ENCODE assay signal across 16 cellular contexts in genomic region chr1:231264642-231265041, GRCh38. TPM values are rescaled to one million over a fixed set of nuclear protein-coding genes. Genes with fewer than 3 reads are reported as not detected.
DNase-seq lines count a peak whose midpoint lies in the region; ATAC-seq and TF ChIP-seq lines count a peak whose summit lies in the region.
"Had no signal": no experiment of that assay in that cellular context is flagged by ENCODE, and none has a peak within 500 bp of the region (broad histone marks: within the 10 kb centered on the region; RNA-seq: fewer than 3 reads in every experiment).

No MANE protein-coding gene starts in this region.

- TF ChIP-seq CTCF in left lung (IDR thresholded peaks at IDR 0.05): no peak
- no peak for TF ChIP-seq CTCF in thyroid gland (IDR thresholded peaks at IDR 0.05)

- H3K27ac Mint-ChIP-seq in activated T-cell treated with anti-CD3 and anti-CD28 coated beads, Interleukin-2, amount 50 U/mL, for 72 hours: peak overlapping the region; percentile 70

- H3K9me3 ChIP-seq in left lung (no peaks in the 10 kb centered on the region), thyroid gland (no peaks in the 10 kb centered on the region)
- H3K9me3 ChIP-seq: Caco-2 had no signal

- H3K27me3 Mint-ChIP-seq in activated T-cell treated with anti-CD3 and anti-CD28 coated beads, Interleukin-2, amount 50 U/mL, for 72 hours (ENCODE audit: low read depth): no peaks in the 10 kb centered on the region
- no peaks in the 10 kb centered on the region for H3K27me3 Mint-ChIP-seq in activated T-cell treated with anti-CD3 and anti-CD28 coated beads, Interleukin-2, amount 50 U/mL, for 4 hours (ENCODE audit: low read depth)
- H3K27me3 Mint-ChIP-seq: CD8-positive, alpha-beta memory T cell had no signal

- no peaks in the 10 kb centered on the region for H3K27me3 ChIP-seq in left lung
- H3K27me3 ChIP-seq in thyroid gland: no peaks in the 10 kb centered on the region
- H3K27me3 ChIP-seq: BLaER1 had no signal

- TF ChIP-seq POLR2A in thyroid gland (IDR thresholded peaks at IDR 0.05): no peak

- peaks cover 12 to 21% of the 10 kb centered on the region in 2 donors for H3K36me3 Mint-ChIP-seq in activated T-cell treated with anti-CD3 and anti-CD28 coated beads, Interleukin-2, amount 50 U/mL, for 72 hours (ENCODE audit: insufficient read depth in 2 of 2)
- H3K36me3 Mint-ChIP-seq in activated T-cell treated with anti-CD3 and anti-CD28 coated beads, Interleukin-2, amount 50 U/mL, for 4 hours (ENCODE audit: insufficient read depth): peaks cover 62% of the 10 kb centered on the region

- intact Hi-C loops in left lung (cut with DNase I): no loop called here
- intact Hi-C loops in thyroid gland (cut with DNase I): no loop called here

- no peak overlapping the region for H3K4me3 ChIP-seq in left lung
- H3K4me3 ChIP-seq in thyroid gland (replicated peaks in 1 of 3): no peak overlapping the region
- H3K4me3 ChIP-seq: BLaER1, GM12878 had no signal

- no peak for ATAC-seq in activated T-cell treated with anti-CD3 and anti-CD28 coated beads, Interleukin-2, amount 50 U/mL, for 72 hours (replicated peaks in 1 of 2)
- ATAC-seq in activated T-cell treated with anti-CD3 and anti-CD28 coated beads, Interleukin-2, amount 50 U/mL, for 4 hours: no peak
- ATAC-seq in left lung (peak; percentile 55), HG02759 (IDR thresholded peaks at IDR 0.05; ENCODE audit: unreplicated experiment) (no peak)
- ATAC-seq: GM12878, HCT116 had no signal

- no peak for DNase-seq in activated T-cell treated with anti-CD3 and anti-CD28 coated beads, Interleukin-2, amount 50 U/mL, for 72 hours
- DNase-seq in activated T-cell treated with anti-CD3 and anti-CD28 coated beads, Interleukin-2, amount 50 U/mL, for 4 hours: no peak
- DNase-seq in left lung (no peak), thyroid gland (peak; percentile 64 to 75), NCI-H1694 (lab: John Stamatoyannopoulos, UW) (no peak)
- no peak for DNase-seq in effector CD4-positive, alpha-beta T cell
- DNase-seq: 8988T; AML-193; Caco-2; CD8-positive, alpha-beta memory T cell; DMS79; IMR-90 had no signal

- no peak overlapping the region for H3K4me3 Mint-ChIP-seq in activated T-cell treated with anti-CD3 and anti-CD28 coated beads, Interleukin-2, amount 50 U/mL, for 72 hours
- H3K4me3 Mint-ChIP-seq in activated T-cell treated with anti-CD3 and anti-CD28 coated beads, Interleukin-2, amount 50 U/mL, for 4 hours: no peak overlapping the region
- H3K4me3 Mint-ChIP-seq: CD8-positive, alpha-beta memory T cell had no signal

- H3K27ac ChIP-seq in left lung: no peak overlapping the region
- peak overlapping the region; percentile 10 to 68 (median 43) for H3K27ac ChIP-seq in thyroid gland
- H3K27ac ChIP-seq: BLaER1 had no signal

- no peaks in the 10 kb centered on the region for H3K4me1 ChIP-seq in left lung
- no peaks in the 10 kb centered on the region for H3K4me1 ChIP-seq in thyroid gland
- H3K4me1 ChIP-seq: BLaER1, Caco-2 had no signal

- no peaks in the 10 kb centered on the region for H3K9me3 Mint-ChIP-seq in activated T-cell treated with anti-CD3 and anti-CD28 coated beads, Interleukin-2, amount 50 U/mL, for 72 hours
- H3K9me3 Mint-ChIP-seq in activated T-cell treated with anti-CD3 and anti-CD28 coated beads, Interleukin-2, amount 50 U/mL, for 4 hours: no peaks in the 10 kb centered on the region

- WGBS in thyroid gland, 2 donors: 83 to 93% methylated on average over 1 of the region's 1 CpG

- no peaks in the 10 kb centered on the region for H3K4me1 Mint-ChIP-seq in activated T-cell treated with anti-CD3 and anti-CD28 coated beads, Interleukin-2, amount 50 U/mL, for 72 hours (ENCODE audit: low read depth)
- H3K4me1 Mint-ChIP-seq in activated T-cell treated with anti-CD3 and anti-CD28 coated beads, Interleukin-2, amount 50 U/mL, for 4 hours (ENCODE audit: low read depth): no peaks in the 10 kb centered on the region

- H3K36me3 ChIP-seq in left lung: peaks cover 0 to 97% of the 10 kb centered on the region in 2 donors
- H3K36me3 ChIP-seq in thyroid gland: peaks cover 47 to 49% of the 10 kb centered on the region in 2 donors

RNA-seq across cellular contexts. Expression of gene GNPAT, which starts 23.6 kb away (rescaled TPM):
- total RNA-seq in activated T-cell treated with anti-CD3 and anti-CD28 coated beads, Interleukin-2, amount 50 U/mL, for 72 hours: 10 to 100 TPM; 55.0 to 60.1 TPM
- 10 to 100 TPM; 37.1 to 39.8 (median 39.5) TPM for total RNA-seq in activated T-cell treated with anti-CD3 and anti-CD28 coated beads, Interleukin-2, amount 50 U/mL, for 4 hours
- total RNA-seq in left lung (10 to 100 TPM; 35.1 to 40.6 TPM), thyroid gland (10 to 100 TPM; 33.9 to 41.9 (median 38.8) TPM)

Comparison
In these comparisons a context has a peak if more than half of its experiments do, and no peak if none do; other contexts are left out.
1. DNase-seq: peak in thyroid gland (2 of 2); none in activated T-cell treated with anti-CD3 and anti-CD28 coated beads, Interleukin-2, amount 50 U/mL, for 72 hours (0 of 2), activated T-cell treated with anti-CD3 and anti-CD28 coated beads, Interleukin-2, amount 50 U/mL, for 4 hours (single experiment), left lung (0 of 2), NCI-H1694 (single experiment) and effector CD4-positive, alpha-beta T cell (single experiment).
2. H3K27ac ChIP-seq: peak in thyroid gland (3 of 3); none in left lung (0 of 2).